Comparison of ENCODE assay signal across 20 cellular contexts in genomic region chr1:229620876-229621275, GRCh38. TPM values are rescaled to one million over a fixed set of nuclear protein-coding genes. Genes with fewer than 3 reads are reported as not detected.
DNase-seq lines count a peak whose midpoint lies in the region; ATAC-seq and TF ChIP-seq lines count a peak whose summit lies in the region.
"Had no signal": no experiment of that assay in that cellular context is flagged by ENCODE, and none has a peak within 500 bp of the region (broad histone marks: within the 10 kb centered on the region; RNA-seq: fewer than 3 reads in every experiment).

No MANE protein-coding gene starts in this region.

- H3K4me3 ChIP-seq in left ventricle myocardium inferior, result no peak overlapping the region
- H3K4me3 ChIP-seq in subcutaneous abdominal adipose tissue (ENCODE audit: low read depth in 1 of 5, low read length in 5 of 5), result no peak overlapping the region
- no peak overlapping the region for H3K4me3 ChIP-seq in dorsolateral prefrontal cortex

- peak; percentile 53 for ATAC-seq in Right ventricle myocardium inferior
- ATAC-seq: esophagus mucosa had no signal

- no peak overlapping the region for H3K27ac ChIP-seq in left ventricle myocardium inferior (replicated peaks)
- peak overlapping the region; percentile 69 for H3K27ac ChIP-seq in subcutaneous abdominal adipose tissue (ENCODE audit: low read depth, low read length)
- H3K27ac ChIP-seq in dorsolateral prefrontal cortex, result no peak overlapping the region

- TF ChIP-seq CTCF in left ventricle myocardium inferior (IDR thresholded peaks at IDR 0.05; ENCODE audit: borderline replicate concordance) (no peak), dorsolateral prefrontal cortex (IDR thresholded peaks at IDR 0.05 in 54 of 56, conservative IDR thresholded peaks at IDR 0.05 in 2 of 56; ENCODE audit: low read depth in 1 of 56, partially characterized antibody in 56 of 56) (no peak)

- intact Hi-C loops in Right ventricle myocardium inferior (cut with DNase I), result no loop called here
- intact Hi-C loops in left ventricle myocardium inferior (cut with micrococcal nuclease), result loop anchor here (10.0 kb wide), 1 partner anchor 56 kb away; no protein-coding TSS in a partner anchor
- intact Hi-C loops in dorsolateral prefrontal cortex (cut with DNase I), result no loop called here

- peaks cover 71% of the 10 kb centered on the region for H3K4me1 ChIP-seq in left ventricle myocardium inferior
- H3K4me1 ChIP-seq in subcutaneous abdominal adipose tissue (ENCODE audit: control insufficient read depth in 5 of 5, insufficient read depth in 5 of 5, low read length in 5 of 5), result peaks cover 4 to 54% (median 41%) of the 10 kb centered on the region in 5 donors

- no peaks in the 10 kb centered on the region for H3K9me3 ChIP-seq in left ventricle myocardium inferior (replicated peaks)
- no peaks in the 10 kb centered on the region for H3K9me3 ChIP-seq in subcutaneous abdominal adipose tissue (ENCODE audit: control insufficient read depth in 5 of 5, low read length in 5 of 5)

- H3K9ac ChIP-seq in subcutaneous abdominal adipose tissue (ENCODE audit: low read length in 5 of 5), result peak overlapping the region in 1 of 5 donors; percentile 15

- DNase-seq in Right ventricle myocardium inferior (ENCODE audit: missing footprints) (no peak), left ventricle myocardium inferior (no peak), amniotic epithelial cell (ENCODE audit: low read depth) (peak; percentile 87), fibroblast of the conjunctiva (ENCODE audit: low read depth) (peak; percentile 26), SW 1271 (lab: John Stamatoyannopoulos, UW) (no peak), NCI-H1417 treated with DMSO at 0.1 percent for 48 hours (lab: John Stamatoyannopoulos, UW) (no peak), dorsolateral prefrontal cortex (no peak)
- DNase-seq: activated B cell treated with CpG ODN at 0.5 μM for 24 hours; activated T-cell treated with anti-CD3 and anti-CD28 coated beads, Interleukin-2, amount 50 U/mL, for 48 hours; DMS 273 treated with DMSO at 0.1 percent for 48 hours; GF-D8; GOT3; midbrain; MM.1S; NCI-H1930; NCI-H446; nephron progenitor cell; stimulated activated CD4-positive, alpha-beta T cell treated with anti-CD3 and anti-CD28 coated beads, Interleukin-12 subunit alpha, Interleukin-12 subunit beta, amount 100 ng/mL, for 4 hours had no signal

- H3K27me3 ChIP-seq in left ventricle myocardium inferior (ENCODE audit: low read depth) (no peaks in the 10 kb centered on the region), subcutaneous abdominal adipose tissue (ENCODE audit: control insufficient read depth in 5 of 5, insufficient read depth in 4 of 5, low read length in 5 of 5) (no peaks in the 10 kb centered on the region), dorsolateral prefrontal cortex (no peaks in the 10 kb centered on the region)

- no peaks in the 10 kb centered on the region for H3K36me3 ChIP-seq in left ventricle myocardium inferior
- no peaks in the 10 kb centered on the region for H3K36me3 ChIP-seq in subcutaneous abdominal adipose tissue (ENCODE audit: control insufficient read depth in 5 of 5, insufficient read depth in 5 of 5, low read length in 5 of 5)

RNA-seq across cellular contexts. Expression of gene TAF5L, which starts 5.0 kb away (rescaled TPM):
- 10.8 TPM for total RNA-seq in Right ventricle myocardium inferior
- 9.3 TPM for total RNA-seq in left ventricle myocardium inferior
- total RNA-seq in dorsolateral prefrontal cortex, result 10 to 100 TPM; 12.1 to 22.9 (median 17.0) TPM

RNA-seq across cellular contexts. Expression of gene URB2, which starts 5.2 kb away (rescaled TPM):
- 3.4 TPM for total RNA-seq in Right ventricle myocardium inferior
- 3.5 TPM for total RNA-seq in left ventricle myocardium inferior
- total RNA-seq in dorsolateral prefrontal cortex, result 10 to 100 TPM in 6 of 120 experiments, 1 to 10 TPM in 114; 5.0 to 12.0 (median 8.2) TPM

Comparison
In these comparisons a context has a peak if more than half of its experiments do, and no peak if none do; other contexts are left out.
1. DNase-seq: peak in amniotic epithelial cell (single experiment) and fibroblast of the conjunctiva (single experiment); none in Right ventricle myocardium inferior (single experiment), left ventricle myocardium inferior (single experiment), SW 1271 (0 of 2), NCI-H1417 treated with DMSO at 0.1 percent for 48 hours (single experiment) and dorsolateral prefrontal cortex (0 of 10).